In the genomic region with DNA sequence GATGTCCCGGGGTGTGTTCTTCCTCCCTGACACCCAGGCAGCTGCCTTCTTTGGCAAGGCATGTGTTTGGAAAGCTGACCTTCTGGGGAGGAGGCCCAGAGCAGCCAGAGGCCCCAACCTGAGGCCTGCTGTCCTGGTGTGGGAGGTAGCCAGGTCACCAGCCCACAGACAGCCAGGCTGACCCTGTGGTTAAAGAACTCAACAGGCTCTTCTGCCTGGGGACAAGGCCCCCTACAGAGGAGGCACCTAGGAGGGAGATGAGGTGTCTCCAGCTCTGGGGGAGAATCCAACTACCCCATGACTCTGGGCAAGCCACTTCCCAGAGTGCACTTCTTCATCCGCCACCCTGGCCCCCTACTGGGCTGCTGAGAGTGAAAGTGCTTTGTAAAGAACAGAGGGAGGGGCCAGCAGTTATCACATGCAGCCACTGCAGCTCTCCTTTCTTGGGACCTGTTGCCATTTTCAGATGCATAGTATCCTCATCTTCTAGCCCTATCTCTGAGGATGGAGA, we compare ENCODE assay signal across 8 cellular contexts. TPM values are rescaled to one million over a fixed set of nuclear protein-coding genes. Genes with fewer than 3 reads are reported as not detected.
A peak's percentile ranks its signal among the peaks of the same experiment; 100 is the strongest.
DNase-seq lines count a peak whose midpoint lies in the region; ATAC-seq and TF ChIP-seq lines count a peak whose summit lies in the region.

No MANE protein-coding gene starts in this region.

- peaks cover 41 to 66% of the 10 kb centered on the region in 2 experiments for H3K4me1 Mint-ChIP-seq in H9

- no peak overlapping the region for H3K4ac ChIP-seq in H9 (ENCODE audit: low read depth, low read length)

- H3K9me3 Mint-ChIP-seq in H9, result no peaks in the 10 kb centered on the region

- H3K9me3 ChIP-seq in H9 (ENCODE audit: control insufficient read depth, low read depth, low read length), result no peaks in the 10 kb centered on the region

- WGBS in H9 (ENCODE audit: extremely low coverage, insufficient read length, low lambda C conversion rate), result no CpG with 5 or more reads among the region's 2 CpGs

- H3K27ac ChIP-seq in H9 (ENCODE audit: insufficient read length, low read depth, low read length), result no peak overlapping the region

- no peaks in the 10 kb centered on the region for H3K36me3 Mint-ChIP-seq in H9 (ENCODE audit: insufficient read depth in 1 of 3, low read depth in 3 of 3)

- H2BK20ac ChIP-seq in H9 (ENCODE audit: low read depth, low read length, poor library complexity, severe bottlenecking), result no peak overlapping the region

- H2AFZ ChIP-seq in H9 (ENCODE audit: low read length), result no peak overlapping the region

- DNase-seq in BJ (ENCODE audit: low read depth) (no peak), H9 (peak; percentile 53), T-helper 2 cell (peak in 4 of 5 experiments; percentile 23 to 92 (median 59)), astrocyte of the spinal cord (ENCODE audit: low read depth, low spot score) (peak; percentile 83), left kidney (ENCODE audit: low read depth, low spot score) (peak; percentile 67)
- DNase-seq in stimulated activated CD8-positive, alpha-beta memory T cell treated with anti-CD3 and anti-CD28 coated beads, Interleukin-7, amount 100 ng/mL, for 48 hours (ENCODE audit: extremely low read depth in 1 of 2, low read depth in 1 of 2), result peak; percentile 58 to 81

- 0 out of 5 replicates have a peak overlapping the region, but pooled peaks of 1 of the 2 experiments have one; percentile 28 for H3K4me3 Mint-ChIP-seq in H9

- H4K8ac ChIP-seq in H9 (replicated peaks; ENCODE audit: insufficient read length, low read depth, low read length), result no peak overlapping the region

- no peak overlapping the region for H2BK120ac ChIP-seq in H9 (ENCODE audit: low read depth, low read length, poor library complexity, severe bottlenecking)

- TF ChIP-seq CTCF in BJ (IDR thresholded peaks at IDR 0.05; ENCODE audit: insufficient read depth, low read depth, low read length) (peak; percentile 40), H9 (conservative IDR thresholded peaks at IDR 0.05) (no peak), astrocyte of the spinal cord (IDR thresholded peaks at IDR 0.05; ENCODE audit: low read depth, low read length) (no peak)

- H3K14ac ChIP-seq in H9 (ENCODE audit: insufficient read depth, low read length), result peak overlapping the region; percentile 4; the same call in 1 of the 2 replicates

- CTCF ChIA-PET in BJ (lab: Yijun Ruan, JAX), result interaction anchor here (0.6 to 2.4 kb wide), 5 partner anchors 10 to 184 kb away, joined by 3 to 10 read pairs (median 3); no protein-coding TSS in a partner anchor

- H4K5ac ChIP-seq in H9 (ENCODE audit: insufficient read length, low read depth, low read length), result no peak overlapping the region

- no peak overlapping the region for H3K18ac ChIP-seq in H9 (ENCODE audit: insufficient read length, low read depth, low read length)

- no peaks in the 10 kb centered on the region for H3K79me2 ChIP-seq in H9 (ENCODE audit: insufficient read depth, low read length)

- H3K23ac ChIP-seq in H9 (ENCODE audit: insufficient read length, low read depth, low read length), result no peak overlapping the region

- no peak overlapping the region for H3K9ac ChIP-seq in H9 (ENCODE audit: extremely low read depth, insufficient read length, low read length)

- H2AK5ac ChIP-seq in H9 (ENCODE audit: insufficient read length, low read length), result no peak overlapping the region

- H4K91ac ChIP-seq in H9 (ENCODE audit: insufficient read length, low read depth, low read length), result no peak overlapping the region

- POLR2A ChIA-PET in BJ (lab: Charles Lee), result no interaction called here

- no peak overlapping the region for H2BK5ac ChIP-seq in H9 (ENCODE audit: insufficient read length, low read length)

- ATAC-seq in HG03097 (IDR thresholded peaks at IDR 0.05; ENCODE audit: low FRiP score, unreplicated experiment), result no peak
- ATAC-seq in GM18517 (IDR thresholded peaks at IDR 0.05; ENCODE audit: unreplicated experiment), result no peak

- no peak overlapping the region for H3T11ph ChIP-seq in H9 (ENCODE audit: low read length)

- peaks cover 2% of the 10 kb centered on the region for H3K36me3 ChIP-seq in BJ (ENCODE audit: control insufficient read depth, insufficient read depth, low read length)

- H3K23me2 ChIP-seq in H9 (ENCODE audit: insufficient read length, low read depth, low read length, poor library complexity, severe bottlenecking), result no peaks in the 10 kb centered on the region

- H3K4me3 ChIP-seq in BJ (ENCODE audit: low read depth, low read length) (no peak overlapping the region), astrocyte of the spinal cord (ENCODE audit: low read depth, low read length) (no peak overlapping the region)

- H3K4me2 ChIP-seq in H9 (ENCODE audit: insufficient read depth, insufficient read length, low read length), result no peak overlapping the region

- no peaks in the 10 kb centered on the region for H3K27me3 ChIP-seq in BJ (ENCODE audit: control insufficient read depth, insufficient read depth, low read length)
- H3K27me3 ChIP-seq in H9 (ENCODE audit: insufficient read depth, low read length), result no peaks in the 10 kb centered on the region

- no peaks in the 10 kb centered on the region; the same call in 1 of the 2 replicates for H3K4me1 ChIP-seq in H9 (ENCODE audit: insufficient read depth, low read length)

- H3K27ac Mint-ChIP-seq in H9, result no peak overlapping the region

- H2BK15ac ChIP-seq in H9 (ENCODE audit: low read depth, low read length), result no peak overlapping the region

- H4K20me1 ChIP-seq in H9 (ENCODE audit: control insufficient read depth, insufficient read depth, insufficient read length), result no peaks in the 10 kb centered on the region

- in situ Hi-C loops in astrocyte of the spinal cord (cut with HindIII; ENCODE audit: low sequenced_read_pairs), result no loop called here

- no peaks in the 10 kb centered on the region; the same call in 1 of the 2 replicates for H3K27me3 Mint-ChIP-seq in H9 (ENCODE audit: low read depth)

- H3K79me1 ChIP-seq in H9 (ENCODE audit: insufficient read depth, low read depth, low read length, poor library complexity, severe bottlenecking), result no peaks in the 10 kb centered on the region

- H2BK12ac ChIP-seq in H9 (ENCODE audit: insufficient read length, low read depth, low read length), result no peak overlapping the region

- no peak overlapping the region for H3K56ac ChIP-seq in H9 (ENCODE audit: insufficient read length, low read depth, low read length)

RNA-seq across cellular contexts. Expression of a gene that starts 13.1 kb away (rescaled TPM):
- 14.2 and 27.7 TPM in 2 replicates for polyA plus RNA-seq in BJ (2011; rRNA removed)
- 21.8 and 36.8 TPM in 2 replicates for polyA minus RNA-seq in BJ (2011; rRNA and poly(A)+ RNA removed)
- 76.2 and 81.9 TPM in 2 replicates for total RNA-seq in H9 (2021)
